Comparison of ENCODE assay signal across 8 cellular contexts in genomic region chr9:14322211-14323082, GRCh38. TPM values are rescaled to one million over a fixed set of nuclear protein-coding genes. Genes with fewer than 3 reads are reported as not detected.
A peak's percentile ranks its signal among the peaks of the same experiment; 100 is the strongest.
DNase-seq lines count a peak whose midpoint lies in the region; ATAC-seq and TF ChIP-seq lines count a peak whose summit lies in the region.

No MANE protein-coding gene starts in this region.

- H3K4me3 ChIP-seq in HUES6 (ENCODE audit: low read depth, low read length) (peak overlapping the region; percentile 90), Panc1 (ENCODE audit: low read depth in 2 of 2, low read length in 2 of 2) (peak overlapping the region; percentile 48 to 56), neural cell (ENCODE audit: low read length) (peak overlapping the region; percentile 77)

- ATAC-seq in GM21515 (IDR thresholded peaks at IDR 0.05; ENCODE audit: unreplicated experiment) (peak; percentile 88), Panc1 (peak; percentile 89)
- ATAC-seq in stimulated activated naive CD8-positive, alpha-beta T cell treated with anti-CD3 and anti-CD28 coated beads, Interleukin-15, amount 100 ng/mL, for 72 hours = peak; percentile 87

- in situ Hi-C loops in Panc1 (cut with HindIII; ENCODE audit: low pct_unique_long_range_greater_than_20kb, low sequenced_read_pairs) = no loop called here

- peak overlapping the region; percentile 30 for H2AFZ ChIP-seq in neural cell (ENCODE audit: low read depth, low read length)

- no peaks in the 10 kb centered on the region for H3K9me2 ChIP-seq in neural cell (ENCODE audit: insufficient read depth, low read length)

- no TSS peak for BruUV-seq in Panc1 (replicated peaks; lab: Mats Ljungman, UMichigan)

- peak; percentile 91 for DNase-seq in DMS79 treated with DMSO at 0.1 percent for 48 hours (lab: John Stamatoyannopoulos, UW)
- DNase-seq in Panc1 (ENCODE audit: low read depth, low spot score) = no peak
- peak; percentile 59 for DNase-seq in activated T-helper 9 cell treated with anti-CD3 and anti-CD28 coated beads, Interleukin-2, amount 50 U/mL, for 16 hours (ENCODE audit: low read depth)
- peak; percentile 85 for DNase-seq in fibroblast of the conjunctiva (ENCODE audit: low read depth)
- peak; percentile 76 to 81 for DNase-seq in stimulated activated naive CD8-positive, alpha-beta T cell treated with anti-CD3 and anti-CD28 coated beads, Interleukin-15, amount 100 ng/mL, for 72 hours

- no peaks in the 10 kb centered on the region for H3K79me2 ChIP-seq in neural cell (replicated peaks; ENCODE audit: insufficient read depth, low read length)

- no peaks in the 10 kb centered on the region for H3F3A ChIP-seq in neural cell (ENCODE audit: insufficient read depth, low read length, poor library complexity, severe bottlenecking)

- peaks cover 46% of the 10 kb centered on the region for H3K27me3 ChIP-seq in HUES6 (ENCODE audit: control insufficient read depth, insufficient read depth, low read length)
- H3K27me3 ChIP-seq in Panc1 (ENCODE audit: control insufficient read depth, insufficient read depth, low read length) = no peaks in the 10 kb centered on the region
- peaks cover 63% of the 10 kb centered on the region for H3K27me3 ChIP-seq in neural cell (ENCODE audit: insufficient read depth, low read depth, low read length)

- H3K9me3 ChIP-seq in HUES6 (ENCODE audit: control insufficient read depth, insufficient read depth, low read depth, low read length) (no peaks in the 10 kb centered on the region), Panc1 (ENCODE audit: control insufficient read depth, insufficient read depth, low read depth, low read length) (no peaks in the 10 kb centered on the region), neural cell (ENCODE audit: low read length) (no peaks in the 10 kb centered on the region)

- H3K27me3 Mint-ChIP-seq in stimulated activated naive CD8-positive, alpha-beta T cell treated with anti-CD3 and anti-CD28 coated beads, Interleukin-15, amount 100 ng/mL, for 72 hours = peaks cover 54% of the 10 kb centered on the region

- peak; percentile 26; the same call in 1 of the 2 replicates for TF ChIP-seq CTCF in Panc1 (IDR thresholded peaks at IDR 0.05)
- TF ChIP-seq CTCF in neural cell (IDR thresholded peaks at IDR 0.05; ENCODE audit: poor library complexity, severe bottlenecking) = peak; percentile 69

- POLR2A ChIA-PET in Panc1 (lab: Charles Lee) = no interaction called here

- peak overlapping the region; percentile 89 for H3K9ac ChIP-seq in HUES6 (ENCODE audit: low read length)
- H3K9ac ChIP-seq in neural cell (ENCODE audit: low read length) = peak overlapping the region; percentile 62

- no peaks in the 10 kb centered on the region for H3K9me3 Mint-ChIP-seq in stimulated activated naive CD8-positive, alpha-beta T cell treated with anti-CD3 and anti-CD28 coated beads, Interleukin-15, amount 100 ng/mL, for 72 hours

- H3K4me2 ChIP-seq in neural cell (ENCODE audit: low read length) = peak overlapping the region; percentile 49

- TF ChIP-seq RAD21 in neural cell (conservative IDR thresholded peaks at IDR 0.05) = peak; percentile 70

- intact Hi-C loops in Panc1 (cut with micrococcal nuclease; ENCODE audit: unreplicated experiment) = no loop called here

- H3K27ac ChIP-seq in HUES6 (ENCODE audit: low read depth, low read length) (peak overlapping the region; percentile 78; the same call in 1 of the 2 replicates), Panc1 (ENCODE audit: low read length) (peak overlapping the region; percentile 84), neural cell (ENCODE audit: low read length) (no peak overlapping the region)

- TF ChIP-seq EP300 in neural cell (conservative IDR thresholded peaks at IDR 0.05; ENCODE audit: poor library complexity, severe bottlenecking) = peak; percentile 28

- H3K4me1 ChIP-seq in HUES6 (ENCODE audit: control insufficient read depth, insufficient read depth, low read length) (peaks cover 38% of the 10 kb centered on the region), Panc1 (ENCODE audit: control insufficient read depth, insufficient read depth, low read length) (peaks cover 4% of the 10 kb centered on the region)

- no peaks in the 10 kb centered on the region for H3K36me3 ChIP-seq in HUES6 (ENCODE audit: control insufficient read depth, insufficient read depth, low read length)
- no peaks in the 10 kb centered on the region for H3K36me3 ChIP-seq in Panc1 (ENCODE audit: control insufficient read depth, insufficient read depth, low read length)
- H3K36me3 ChIP-seq in neural cell (ENCODE audit: insufficient read depth, low read length) = no peaks in the 10 kb centered on the region

- peaks cover 33% of the 10 kb centered on the region for H3K4me1 Mint-ChIP-seq in stimulated activated naive CD8-positive, alpha-beta T cell treated with anti-CD3 and anti-CD28 coated beads, Interleukin-15, amount 100 ng/mL, for 72 hours

- H3K27ac Mint-ChIP-seq in stimulated activated naive CD8-positive, alpha-beta T cell treated with anti-CD3 and anti-CD28 coated beads, Interleukin-15, amount 100 ng/mL, for 72 hours = peak overlapping the region; percentile 35 to 80

- H3K4me3 Mint-ChIP-seq in stimulated activated naive CD8-positive, alpha-beta T cell treated with anti-CD3 and anti-CD28 coated beads, Interleukin-15, amount 100 ng/mL, for 72 hours = peak overlapping the region; percentile 85 to 90

- CTCF ChIA-PET in Panc1 (lab: Charles Lee) = interaction anchor here (0.5 kb wide), 1 partner anchor 51 kb away, joined by 7 read pairs; no protein-coding TSS in a partner anchor

- H4K20me1 ChIP-seq in neural cell (ENCODE audit: insufficient read depth) = no peaks in the 10 kb centered on the region

TF ChIP-seq in neural cell, 6 proteins besides CTCF, POLR2A, EP300 and RAD21:
- TF ChIP-seq MXI1 (conservative IDR thresholded peaks at IDR 0.05; ENCODE audit: poor library complexity, severe bottlenecking) (peak; percentile 73), SMC3 (conservative IDR thresholded peaks at IDR 0.05; ENCODE audit: poor library complexity) (peak; percentile 73), POLR2AphosphoS5 (IDR thresholded peaks at IDR 0.05) (peak; percentile 22), EZH2 (IDR thresholded peaks at IDR 0.05; ENCODE audit: borderline replicate concordance, insufficient read depth, low read length, poor library complexity, severe bottlenecking) (no peak)
- TF ChIP-seq, protein P1, sequence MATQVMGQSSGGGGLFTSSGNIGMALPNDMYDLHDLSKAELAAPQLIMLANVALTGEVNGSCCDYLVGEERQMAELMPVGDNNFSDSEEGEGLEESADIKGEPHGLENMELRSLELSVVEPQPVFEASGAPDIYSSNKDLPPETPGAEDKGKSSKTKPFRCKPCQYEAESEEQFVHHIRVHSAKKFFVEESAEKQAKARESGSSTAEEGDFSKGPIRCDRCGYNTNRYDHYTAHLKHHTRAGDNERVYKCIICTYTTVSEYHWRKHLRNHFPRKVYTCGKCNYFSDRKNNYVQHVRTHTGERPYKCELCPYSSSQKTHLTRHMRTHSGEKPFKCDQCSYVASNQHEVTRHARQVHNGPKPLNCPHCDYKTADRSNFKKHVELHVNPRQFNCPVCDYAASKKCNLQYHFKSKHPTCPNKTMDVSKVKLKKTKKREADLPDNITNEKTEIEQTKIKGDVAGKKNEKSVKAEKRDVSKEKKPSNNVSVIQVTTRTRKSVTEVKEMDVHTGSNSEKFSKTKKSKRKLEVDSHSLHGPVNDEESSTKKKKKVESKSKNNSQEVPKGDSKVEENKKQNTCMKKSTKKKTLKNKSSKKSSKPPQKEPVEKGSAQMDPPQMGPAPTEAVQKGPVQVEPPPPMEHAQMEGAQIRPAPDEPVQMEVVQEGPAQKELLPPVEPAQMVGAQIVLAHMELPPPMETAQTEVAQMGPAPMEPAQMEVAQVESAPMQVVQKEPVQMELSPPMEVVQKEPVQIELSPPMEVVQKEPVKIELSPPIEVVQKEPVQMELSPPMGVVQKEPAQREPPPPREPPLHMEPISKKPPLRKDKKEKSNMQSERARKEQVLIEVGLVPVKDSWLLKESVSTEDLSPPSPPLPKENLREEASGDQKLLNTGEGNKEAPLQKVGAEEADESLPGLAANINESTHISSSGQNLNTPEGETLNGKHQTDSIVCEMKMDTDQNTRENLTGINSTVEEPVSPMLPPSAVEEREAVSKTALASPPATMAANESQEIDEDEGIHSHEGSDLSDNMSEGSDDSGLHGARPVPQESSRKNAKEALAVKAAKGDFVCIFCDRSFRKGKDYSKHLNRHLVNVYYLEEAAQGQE (IDR thresholded peaks at IDR 0.05; ENCODE audit: borderline replicate concordance) = no peak
TF ChIP-seq in neural cell: peak in this region for 3.

RNA-seq across cellular contexts. Expression of gene NFIB, which starts 8.5 kb away (rescaled TPM):
- total RNA-seq in Panc1 (2021; ENCODE audit: unreplicated experiment) = 26.7 TPM
- 5.0 TPM for polyA plus RNA-seq in Panc1 (2012; ENCODE audit: insufficient read length)
- polyA plus RNA-seq in neural cell = 0.18 and 0.73 TPM in 2 replicates
- polyA minus RNA-seq in neural cell = 1.9 and 2.2 TPM in 2 replicates
